Comparison of ENCODE assay signal across 7 cellular contexts in genomic region chr10:50174788-50175525, GRCh38.
DNase-seq lines count a peak whose midpoint lies in the region; TF ChIP-seq lines count a peak whose summit lies in the region.
"Not testable (repeated sequence)": the region's sequence is repeated elsewhere in the genome, so short reads cannot be mapped to it uniquely, and the experiment has no call there.

No MANE protein-coding gene starts in this region.

- H4K91ac ChIP-seq in mesenchymal stem cell (ENCODE audit: low read length), result not testable (repeated sequence)

- H3K4me1 ChIP-seq in GM23248 (ENCODE audit: insufficient read depth); mesenchymal stem cell (ENCODE audit: control insufficient read depth, insufficient read depth, low read depth, low read length): not testable (repeated sequence)

- DNase-seq in AG10803 (ENCODE audit: low read depth) (peak; percentile 91), GM23248 (peak; percentile 88), M059J (ENCODE audit: low read depth) (peak; percentile 96), SW480 (ENCODE audit: low spot score) (peak; percentile 0), brain microvascular endothelial cell (peak; percentile 73), fibroblast of the aortic adventitia (ENCODE audit: low read depth) (peak; percentile 44), mesenchymal stem cell (peak; percentile 13)

- not testable (repeated sequence) for H3K79me2 ChIP-seq in GM23248 (ENCODE audit: insufficient read depth)

- H3K18ac ChIP-seq in mesenchymal stem cell (ENCODE audit: low read depth in 1 of 2, low read length in 2 of 2), result not testable (repeated sequence)

- H4K20me1 ChIP-seq in GM23248 (ENCODE audit: insufficient read depth), result not testable (repeated sequence)

- not testable (repeated sequence) for H3K9me3 ChIP-seq in GM23248 (ENCODE audit: low read depth); mesenchymal stem cell (ENCODE audit: control insufficient read depth, low read length)

- H3K36me3 ChIP-seq in GM23248 (ENCODE audit: low read depth); brain microvascular endothelial cell (replicated peaks); mesenchymal stem cell (ENCODE audit: control insufficient read depth in 1 of 2, insufficient read depth in 2 of 2, low read depth in 1 of 2, low read length in 2 of 2): not testable (repeated sequence)

- not testable (repeated sequence) for H3K23ac ChIP-seq in mesenchymal stem cell (ENCODE audit: low read length in 2 of 2)

- 1 to 2% methylated on average over 3 of the region's 3 CpGs for WGBS in GM23248 (ENCODE audit: low coverage in 1 of 2, low lambda C conversion rate in 2 of 2, missing lambda C conversion rate in 2 of 2), 2 experiments
- WGBS in mesenchymal stem cell, result no CpG with 5 or more reads among the region's 3 CpGs

- H3K9ac ChIP-seq in GM23248 (peak overlapping the region; percentile 33; the same call in 1 of the 2 replicates), mesenchymal stem cell (ENCODE audit: low read length) (peak overlapping the region; percentile 32)

- not testable (repeated sequence) for H3K27me3 ChIP-seq in GM23248 (replicated peaks; ENCODE audit: insufficient read depth); brain microvascular endothelial cell (replicated peaks); mesenchymal stem cell (ENCODE audit: control insufficient read depth in 1 of 2, insufficient read depth in 1 of 2, low read length in 2 of 2)

- not testable (repeated sequence) for H3K4ac ChIP-seq in mesenchymal stem cell (ENCODE audit: low read depth in 1 of 2, low read length in 2 of 2)

- not testable (repeated sequence) for H2BK5ac ChIP-seq in mesenchymal stem cell (ENCODE audit: low read depth, low read length, poor library complexity, severe bottlenecking)

- not testable (repeated sequence) for TF ChIP-seq CTCF in AG10803 (conservative IDR thresholded peaks at IDR 0.05; ENCODE audit: low read length); brain microvascular endothelial cell (IDR thresholded peaks at IDR 0.05; ENCODE audit: low read depth, low read length, missing control alignments); fibroblast of the aortic adventitia (IDR thresholded peaks at IDR 0.05; ENCODE audit: insufficient read depth, low read length)

- in situ Hi-C loops in GM23248 (cut with MboI); brain microvascular endothelial cell (cut with HindIII; ENCODE audit: low pct_ligation_motif_present, low sequenced_read_pairs): not testable (repeated sequence)

- not testable (repeated sequence) for H4K8ac ChIP-seq in mesenchymal stem cell (ENCODE audit: low read length)

- H3F3A ChIP-seq in GM23248 (ENCODE audit: insufficient read depth), result not testable (repeated sequence)

- H3K4me3 ChIP-seq in AG10803 (ENCODE audit: low read length); GM23248; brain microvascular endothelial cell (ENCODE audit: low read depth, low read length); fibroblast of the aortic adventitia (ENCODE audit: low read depth, low read length); mesenchymal stem cell (ENCODE audit: insufficient read depth in 1 of 2, low read depth in 1 of 2, low read length in 2 of 2): not testable (repeated sequence)

- H2BK15ac ChIP-seq in mesenchymal stem cell (ENCODE audit: low read depth, poor library complexity, severe bottlenecking), result not testable (repeated sequence)

- H2BK12ac ChIP-seq in mesenchymal stem cell (ENCODE audit: low read length in 2 of 2), result not testable (repeated sequence)

- not testable (repeated sequence) for H3K14ac ChIP-seq in mesenchymal stem cell (ENCODE audit: low read length in 2 of 2)

- H3K4me2 ChIP-seq in GM23248 (ENCODE audit: unreplicated experiment); mesenchymal stem cell (ENCODE audit: low read length, poor library complexity, severe bottlenecking): not testable (repeated sequence)

- peak overlapping the region; percentile 69 for H3K27ac ChIP-seq in GM23248
- not testable (repeated sequence) for H3K27ac ChIP-seq in brain microvascular endothelial cell; mesenchymal stem cell (ENCODE audit: low read length, poor library complexity, severe bottlenecking)

- H3K9me2 ChIP-seq in GM23248 (ENCODE audit: insufficient read depth), result not testable (repeated sequence)

- not testable (repeated sequence) for H2BK120ac ChIP-seq in mesenchymal stem cell (ENCODE audit: low read depth, low read length)

- not testable (repeated sequence) for H2AFZ ChIP-seq in GM23248; mesenchymal stem cell (ENCODE audit: low read depth, low read length)

- H2AK5ac ChIP-seq in mesenchymal stem cell (ENCODE audit: low read length, severe bottlenecking), result not testable (repeated sequence)

- H3K79me1 ChIP-seq in mesenchymal stem cell (replicated peaks; ENCODE audit: low read length, poor library complexity, severe bottlenecking), result not testable (repeated sequence)

Comparison
In these comparisons a context has a peak if more than half of its experiments do, and no peak if none do; other contexts are left out.
1. DNase-seq: peak in every context shown above with its lines; median percentile 96 in M059J; 91 in AG10803; 88 in GM23248; 73 in brain microvascular endothelial cell; 44 in fibroblast of the aortic adventitia; 13 in mesenchymal stem cell; 0 in SW480.